ENCODE assay signal across 21 cellular contexts in genomic region chr5:6019612-6020011, GRCh38.
"Had no signal": no experiment of that assay in that cellular context is flagged by ENCODE, and none has a peak within 500 bp of the region (broad histone marks: within the 10 kb centered on the region; RNA-seq: fewer than 3 reads in every experiment).

No MANE protein-coding gene starts in this region.

- H3K27me3 ChIP-seq: colonic mucosa, esophagus squamous epithelium, gastrocnemius medialis, left lung had no signal

- H3K36me3 ChIP-seq: colonic mucosa, esophagus squamous epithelium, gastrocnemius medialis, heart right ventricle, left lung, lower lobe of right lung had no signal

- H3K4me3 ChIP-seq: colonic mucosa, esophagus squamous epithelium, gastrocnemius medialis, heart right ventricle, left lung, lower lobe of right lung, mucosa of descending colon had no signal

- H3K9me3 ChIP-seq: colonic mucosa, esophagus squamous epithelium, gastrocnemius medialis, heart right ventricle, left lung, lower lobe of right lung, mucosa of descending colon had no signal

- ATAC-seq: esophagus mucosa, gastrocnemius medialis, heart right ventricle, left cardiac atrium, left lung, left ventricle myocardium superior, lower lobe of right lung, mucosa of descending colon had no signal

- H3K27ac ChIP-seq: colonic mucosa, epithelial cell of prostate, esophagus squamous epithelium, gastrocnemius medialis, heart right ventricle, left lung, lower lobe of right lung had no signal

- DNase-seq: colonic mucosa; cortex of kidney; effector memory CD4-positive, alpha-beta T cell; erythroblast; esophagus squamous epithelium; foreskin fibroblast; foreskin melanocyte; gastrocnemius medialis; glutamatergic neuron; head of caudate nucleus; heart right ventricle; hippocampal formation; left cardiac atrium; left lung; left ventricle myocardium superior; lower lobe of right lung; mesenchymal stem cell; mucosa of descending colon; naive B cell had no signal

- H3K4me1 ChIP-seq: colonic mucosa, esophagus squamous epithelium, gastrocnemius medialis, heart right ventricle, left lung, lower lobe of right lung had no signal
